In genomic region chr1:183633676-183634343, GRCh38 we compare ENCODE assay signal across 8 cellular contexts. TPM values are rescaled to one million over a fixed set of nuclear protein-coding genes. Genes with fewer than 3 reads are reported as not detected.
DNase-seq lines count a peak whose midpoint lies in the region; ATAC-seq, FAIRE-seq and TF ChIP-seq lines count a peak whose summit lies in the region.

No MANE protein-coding gene starts in this region.

- peaks cover 44% of the 10 kb centered on the region for H3K36me3 Mint-ChIP-seq in central memory CD8-positive, alpha-beta T cell (ENCODE audit: insufficient read depth)

- peak; percentile 13 to 20 for ATAC-seq in activated CD4-positive, CD25-positive, alpha-beta regulatory T cell treated with anti-CD3 and anti-CD28 coated beads, Interleukin-2, amount 50 U/mL, for 24 hours
- ATAC-seq in GM19463 (IDR thresholded peaks at IDR 0.05; ENCODE audit: unreplicated experiment) (peak; percentile 33), lung (ENCODE audit: insufficient read depth, low FRiP score) (no peak)
- ATAC-seq in central memory CD8-positive, alpha-beta T cell (replicated peaks; ENCODE audit: extremely low read depth, poor library complexity, severe bottlenecking), result peak; percentile 26

- H3K27ac Mint-ChIP-seq in central memory CD8-positive, alpha-beta T cell (ENCODE audit: low read depth), result peak overlapping the region; percentile 50

- H3K9me3 Mint-ChIP-seq in central memory CD8-positive, alpha-beta T cell, result no peaks in the 10 kb centered on the region

- peak; percentile 59 for FAIRE-seq in RCC 7860 (lab: Jason Lieb, UNC)

- peak in 1 of 2 donors; percentile 79 for TF ChIP-seq POLR2A in thyroid gland (IDR thresholded peaks at IDR 0.05)

- H3K4me3 Mint-ChIP-seq in central memory CD8-positive, alpha-beta T cell, result peak overlapping the region; percentile 98

- peak; percentile 0 for TF ChIP-seq CTCF in lung (IDR thresholded peaks at IDR 0.05; ENCODE audit: control extremely low read depth, extremely low read depth)
- TF ChIP-seq CTCF in thyroid gland (IDR thresholded peaks at IDR 0.05), result peak in 4 of 6 experiments; percentile 32 to 64 (median 48)

- intact Hi-C loops in thyroid gland (cut with DNase I), result no loop called here

- H3K4me3 ChIP-seq in lung (no peak overlapping the region), thyroid gland (replicated peaks in 1 of 3) (peak overlapping the region in 2 of 3 donors; percentile 79 to 82)

- H3K27ac ChIP-seq in lung (ENCODE audit: low read depth in 1 of 2, low read length in 1 of 2), result peak overlapping the region in 1 of 2 donors; percentile 41
- H3K27ac ChIP-seq in thyroid gland, result peak overlapping the region; percentile 34 to 96 (median 95)

- DNase-seq in activated CD4-positive, CD25-positive, alpha-beta regulatory T cell (lab: John Stamatoyannopoulos, UW), result no peak
- peak; percentile 78 for DNase-seq in HS-27A (ENCODE audit: low read depth)
- DNase-seq in RCC 7860 (ENCODE audit: low spot score), result peak; percentile 76
- DNase-seq in central memory CD8-positive, alpha-beta T cell (ENCODE audit: low spot score in 2 of 2), result no peak
- DNase-seq in lung (ENCODE audit: low spot score), result no peak
- DNase-seq in thyroid gland, result peak; percentile 17 to 19

- H3K4me1 ChIP-seq in lung (ENCODE audit: control insufficient read depth in 2 of 2, insufficient read depth in 2 of 2, low read length in 2 of 2), result peaks cover 1 to 10% of the 10 kb centered on the region in 2 donors
- peaks cover 27 to 32% of the 10 kb centered on the region in 2 donors for H3K4me1 ChIP-seq in thyroid gland

- peaks cover 1 to 4% of the 10 kb centered on the region in 2 donors for H3K36me3 ChIP-seq in lung (ENCODE audit: control insufficient read depth in 2 of 2, insufficient read depth in 2 of 2, low read length in 2 of 2)
- H3K36me3 ChIP-seq in thyroid gland, result peaks cover 9% of the 10 kb centered on the region in 2 donors

- H3K4me1 Mint-ChIP-seq in central memory CD8-positive, alpha-beta T cell, result peaks cover 52% of the 10 kb centered on the region

- 0% methylated on average over 1 of the region's 1 CpG for WGBS in lung, 2 donors
- 0 to 3% methylated on average over 1 of the region's 1 CpG for WGBS in thyroid gland, 2 donors

- H3K27me3 Mint-ChIP-seq in central memory CD8-positive, alpha-beta T cell, result no peaks in the 10 kb centered on the region

- H3K9me3 ChIP-seq in lung (ENCODE audit: control insufficient read depth in 2 of 2, insufficient read depth in 1 of 2, low read length in 1 of 2) (no peaks in the 10 kb centered on the region), thyroid gland (no peaks in the 10 kb centered on the region)

- H3K27me3 ChIP-seq in lung (ENCODE audit: control insufficient read depth, insufficient read depth) (no peaks in the 10 kb centered on the region), thyroid gland (no peaks in the 10 kb centered on the region)

RNA-seq across cellular contexts. Expression of gene ARPC5, which starts 1.8 kb away (rescaled TPM):
- total RNA-seq in lung (100 to 1,000 TPM; 166 to 211 TPM), thyroid gland (100 to 1,000 TPM in 2 of 4 donors, 10 to 100 TPM in 2; 70.5 to 158 (median 95.7) TPM)
- polyA plus RNA-seq in lung, result 100 to 1,000 TPM; 165 to 266 TPM

RNA-seq across cellular contexts. Expression of gene APOBEC4, which starts 19.3 kb away (rescaled TPM):
- 1 to 10 TPM; 3.3 to 5.3 TPM for total RNA-seq in lung
- 1 to 10 TPM; 1.4 to 2.9 TPM for polyA plus RNA-seq in lung
- total RNA-seq in thyroid gland, result not detected

RNA-seq across cellular contexts. Expression of gene NCF2, which starts 43.6 kb away (rescaled TPM):
- total RNA-seq in lung, result 10 to 100 TPM; 38.7 to 99.0 TPM
- 100 to 1,000 TPM in 1 of 2 donors, 10 to 100 TPM in 1; 49.6 to 193 TPM for polyA plus RNA-seq in lung
- 1 to 10 TPM; 3.5 to 9.8 (median 4.5) TPM for total RNA-seq in thyroid gland

Comparison
In these comparisons a context has a peak if more than half of its experiments do, and no peak if none do; other contexts are left out.
1. DNase-seq: peak in HS-27A (single experiment), RCC 7860 (single experiment) and thyroid gland (2 of 2); none in activated CD4-positive, CD25-positive, alpha-beta regulatory T cell (0 of 4), central memory CD8-positive, alpha-beta T cell (0 of 2) and lung (single experiment).